In genomic region chr14:98578204-98578603, GRCh38 we compare ENCODE assay signal across 21 cellular contexts.
DNase-seq lines count a peak whose midpoint lies in the region; ATAC-seq and TF ChIP-seq lines count a peak whose summit lies in the region.
"Had no signal": no experiment of that assay in that cellular context is flagged by ENCODE, and none has a peak within 500 bp of the region (broad histone marks: within the 10 kb centered on the region; RNA-seq: fewer than 3 reads in every experiment).

No MANE protein-coding gene starts in this region.

- H3K36me3 ChIP-seq in GM23248 (ENCODE audit: low read depth) (no peaks in the 10 kb centered on the region), RWPE2 (ENCODE audit: low read depth) (no peaks in the 10 kb centered on the region), aorta (ENCODE audit: control insufficient read depth in 1 of 2, insufficient read depth in 2 of 2, low read length in 1 of 2) (no peaks in the 10 kb centered on the region)
- H3K36me3 ChIP-seq: brain microvascular endothelial cell, colonic mucosa, SJSA1, thoracic aorta had no signal

- DNase-seq in GM23248 (peak; percentile 18), RWPE2 (ENCODE audit: low spot score) (no peak), retinal pigment epithelial cell (ENCODE audit: low read depth) (peak; percentile 91), NCI-H748 treated with DMSO at 0.1 percent for 48 hours (lab: John Stamatoyannopoulos, UW) (no peak), DMS79 (lab: John Stamatoyannopoulos, UW) (no peak), aorta (no peak)
- DNase-seq: activated CD4-positive, alpha-beta T cell treated with anti-CD3 and anti-CD28 coated beads, Interleukin-2, amount 10 ng/mL, durations not matched to agents 24 days and 14 days; activated CD8-positive, alpha-beta memory T cell treated with anti-CD3 and anti-CD28 coated beads, Interleukin-2, amount 10 ng/mL, durations not matched to agents 7 days and 5 days; activated naive CD8-positive, alpha-beta T cell treated with anti-CD3 and anti-CD28 coated beads for 36 hours; brain microvascular endothelial cell; CD8-positive, alpha-beta memory T cell; colonic mucosa; IMR-90; left ventricle myocardium superior; NCI-H2081; OCI-M1; stimulated activated CD4-positive, alpha-beta T cell treated with anti-CD3 and anti-CD28 coated beads, Interleukin-1b, Interleukin-23, amount 100 ng/mL, for 48 hours had no signal

- no peak overlapping the region for H3K27ac ChIP-seq in GM23248
- H3K27ac ChIP-seq in RWPE2 (ENCODE audit: poor library complexity, severe bottlenecking): peak overlapping the region; percentile 95
- no peak overlapping the region for H3K27ac ChIP-seq in aorta (ENCODE audit: low read depth in 1 of 2, low read length in 2 of 2)
- H3K27ac ChIP-seq: brain microvascular endothelial cell, colonic mucosa, SJSA1, thoracic aorta had no signal

- no peak overlapping the region for H3K4me2 ChIP-seq in GM23248 (ENCODE audit: unreplicated experiment)

- H2AFZ ChIP-seq in GM23248: no peak overlapping the region

- intact Hi-C loops in aorta (cut with DNase I): no loop called here

- H3K4me3 ChIP-seq in GM23248 (no peak overlapping the region), RWPE2 (ENCODE audit: severe bottlenecking) (no peak overlapping the region), retinal pigment epithelial cell (ENCODE audit: low read length) (no peak overlapping the region), aorta (ENCODE audit: low read length in 2 of 2) (no peak overlapping the region)
- H3K4me3 ChIP-seq: colonic mucosa, SJSA1, thoracic aorta had no signal

- no peaks in the 10 kb centered on the region for H3F3A ChIP-seq in GM23248 (ENCODE audit: insufficient read depth)

- TF ChIP-seq CTCF in RWPE2 (IDR thresholded peaks at IDR 0.05; ENCODE audit: poor library complexity, severe bottlenecking) (no peak), retinal pigment epithelial cell (conservative IDR thresholded peaks at IDR 0.05; ENCODE audit: low read depth, low read length) (no peak)

- no peaks in the 10 kb centered on the region for H4K20me1 ChIP-seq in GM23248 (ENCODE audit: insufficient read depth)

- H3K4me1 ChIP-seq in GM23248 (ENCODE audit: insufficient read depth) (no peaks in the 10 kb centered on the region), RWPE2 (ENCODE audit: insufficient read depth, poor library complexity, severe bottlenecking) (peaks cover 28% of the 10 kb centered on the region), aorta (ENCODE audit: control insufficient read depth in 1 of 2, insufficient read depth in 2 of 2, low read length in 2 of 2) (no peaks in the 10 kb centered on the region)
- H3K4me1 ChIP-seq: colonic mucosa, SJSA1 had no signal

- ATAC-seq in RWPE2 (ENCODE audit: low read depth) (peak; percentile 56), esophagus mucosa (peak; percentile 72), aorta (ENCODE audit: low FRiP score) (no peak), HG02763 (IDR thresholded peaks at IDR 0.05; ENCODE audit: unreplicated experiment) (no peak)
- ATAC-seq: activated CD8-positive, alpha-beta memory T cell treated with anti-CD3 and anti-CD28 coated beads, Interleukin-2, amount 10 ng/mL, durations not matched to agents 7 days and 5 days; left ventricle myocardium superior had no signal

- 0 to 3% methylated on average over 2 of the region's 2 CpGs for WGBS in GM23248 (ENCODE audit: low coverage in 1 of 2, low lambda C conversion rate in 2 of 2, missing lambda C conversion rate in 2 of 2), 2 experiments
- WGBS in aorta, 2 donors: 34 to 44% methylated on average over 2 of the region's 2 CpGs

- in situ Hi-C loops in GM23248 (cut with MboI): no loop called here

- H3K9me3 ChIP-seq in GM23248 (ENCODE audit: low read depth): no peaks in the 10 kb centered on the region
- no peaks in the 10 kb centered on the region for H3K9me3 ChIP-seq in RWPE2 (ENCODE audit: severe bottlenecking)
- no peaks in the 10 kb centered on the region for H3K9me3 ChIP-seq in aorta (ENCODE audit: control insufficient read depth, low read length)
- H3K9me3 ChIP-seq: colonic mucosa, SJSA1, thoracic aorta had no signal

- no peaks in the 10 kb centered on the region for H3K79me2 ChIP-seq in GM23248 (ENCODE audit: insufficient read depth)

- H3K27me3 ChIP-seq in GM23248 (replicated peaks; ENCODE audit: insufficient read depth): no peaks in the 10 kb centered on the region
- H3K27me3 ChIP-seq in RWPE2 (ENCODE audit: insufficient read depth, poor library complexity, severe bottlenecking): no peaks in the 10 kb centered on the region
- no peaks in the 10 kb centered on the region for H3K27me3 ChIP-seq in aorta (ENCODE audit: control insufficient read depth in 1 of 2, insufficient read depth in 2 of 2, low read length in 1 of 2)
- H3K27me3 ChIP-seq: brain microvascular endothelial cell, colonic mucosa, SJSA1 had no signal

- H3K9ac ChIP-seq in GM23248: no peak overlapping the region

- no peaks in the 10 kb centered on the region for H3K9me2 ChIP-seq in GM23248 (ENCODE audit: insufficient read depth)

Comparison
In these comparisons a context has a peak if more than half of its experiments do, and no peak if none do; other contexts are left out.
1. DNase-seq: peak in GM23248 (single experiment) and retinal pigment epithelial cell (single experiment); none in RWPE2 (single experiment), NCI-H748 treated with DMSO at 0.1 percent for 48 hours (single experiment), DMS79 (single experiment) and aorta (0 of 2).
2. ATAC-seq: peak in RWPE2 (single experiment) and esophagus mucosa (single experiment); none in aorta (single experiment) and HG02763 (single experiment).